9 cellular contexts compared by ENCODE assay signal in genomic region chr3:141303481-141304223, GRCh38.
DNase-seq lines count a peak whose midpoint lies in the region; ATAC-seq and TF ChIP-seq lines count a peak whose summit lies in the region.
"Had no signal": no experiment of that assay in that cellular context is flagged by ENCODE, and none has a peak within 500 bp of the region (broad histone marks: within the 10 kb centered on the region; RNA-seq: fewer than 3 reads in every experiment).

No MANE protein-coding gene starts in this region.

- in situ Hi-C loops in astrocyte of the spinal cord (cut with HindIII; ENCODE audit: low sequenced_read_pairs): no loop called here

- no peaks in the 10 kb centered on the region for H3K9me3 ChIP-seq in SK-N-MC (ENCODE audit: low read depth, low read length)
- H3K9me3 ChIP-seq: BLaER1 treated with 17β-estradiol and CSF1 and Interleukin-3, amounts not matched to agents 10 nM and 100 nM had no signal

- H3K4me3 ChIP-seq in SK-N-MC (no peak overlapping the region), astrocyte of the spinal cord (ENCODE audit: low read depth, low read length) (no peak overlapping the region)
- H3K4me3 ChIP-seq: BLaER1 treated with 17β-estradiol and CSF1 and Interleukin-3, amounts not matched to agents 10 nM and 100 nM had no signal

- no peaks in the 10 kb centered on the region for H3K36me3 ChIP-seq in SK-N-MC (ENCODE audit: insufficient read depth, low read length)
- H3K36me3 ChIP-seq: BLaER1 treated with 17β-estradiol and CSF1 and Interleukin-3, amounts not matched to agents 10 nM and 100 nM had no signal

- no peak overlapping the region for H3K9ac ChIP-seq in SK-N-MC (ENCODE audit: insufficient read length)

- DNase-seq in NK-92 treated with Interleukin-12 subunit alpha and Interleukin-12 subunit beta, amount 100 ng/mL, for 24 hours (lab: John Stamatoyannopoulos, UW): peak; percentile 13
- no peak for DNase-seq in NK-92 (lab: John Stamatoyannopoulos, UW; ENCODE audit: unreplicated experiment)
- DNase-seq in NCI-H128 (lab: John Stamatoyannopoulos, UW; ENCODE audit: unreplicated experiment): peak; percentile 58
- DNase-seq in SK-N-MC (ENCODE audit: low read depth, low spot score): peak; percentile 94
- peak; percentile 86 for DNase-seq in astrocyte of the spinal cord (ENCODE audit: low read depth, low spot score)
- DNase-seq in iPS DF 4.7 (ENCODE audit: extremely low read depth, low spot score): peak; percentile 62
- peak; percentile 34 to 48 (median 40) for DNase-seq in stimulated activated CD4-positive, alpha-beta T cell treated with anti-CD3 and anti-CD28 coated beads, Interleukin-1b, Interleukin-23, amount 100 ng/mL, for 24 hours (ENCODE audit: low read depth in 4 of 4, low spot score in 1 of 4)

- TF ChIP-seq CTCF in astrocyte of the spinal cord (IDR thresholded peaks at IDR 0.05; ENCODE audit: low read depth, low read length): peak; percentile 62

- no peak overlapping the region for H3K27ac ChIP-seq in SK-N-MC

- peak; percentile 76 for ATAC-seq in HG02588 (IDR thresholded peaks at IDR 0.05; ENCODE audit: unreplicated experiment)
